In the genomic region with DNA sequence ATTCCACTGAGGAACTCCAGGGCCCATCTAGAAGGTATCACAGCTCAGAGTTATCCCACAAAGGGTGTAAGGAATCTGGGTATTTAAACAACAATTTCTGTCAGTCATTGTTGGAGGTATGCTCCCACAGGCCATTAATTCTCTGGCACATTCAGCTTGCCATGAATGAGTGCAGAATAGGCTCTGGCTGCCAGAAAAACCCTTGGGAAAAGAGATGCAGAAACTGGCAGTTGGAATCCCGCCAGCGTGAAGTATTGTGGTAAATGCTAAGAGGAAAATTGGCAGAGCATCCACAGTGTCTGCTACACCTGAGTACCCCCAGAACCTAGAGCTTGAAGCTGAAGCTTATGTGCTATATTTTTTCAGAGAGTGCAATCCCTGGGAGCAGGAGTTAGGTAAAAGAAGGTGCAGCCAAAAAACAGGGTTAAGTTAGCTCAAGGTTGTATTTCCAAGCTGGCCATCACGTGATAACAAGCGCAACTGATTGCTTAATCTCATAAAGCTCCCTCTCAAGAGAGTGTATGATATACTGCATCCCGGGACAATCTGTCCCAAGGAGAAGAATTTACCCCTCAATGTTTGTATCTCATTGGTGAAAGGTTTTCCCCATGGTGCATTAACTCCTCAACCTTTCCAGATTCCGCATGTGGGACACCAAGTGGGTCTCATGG, we compare ENCODE assay signal across 12 cellular contexts.
DNase-seq lines count a peak whose midpoint lies in the region; ATAC-seq and TF ChIP-seq lines count a peak whose summit lies in the region.
"Had no signal": no experiment of that assay in that cellular context is flagged by ENCODE, and none has a peak within 500 bp of the region (broad histone marks: within the 10 kb centered on the region; RNA-seq: fewer than 3 reads in every experiment).

No MANE protein-coding gene starts in this region.

- WGBS in psoas muscle, 3 donors = 24 to 29% (median 29%) methylated on average over 6 of the region's 6 CpGs

- H3K27me3 ChIP-seq in lower lobe of right lung (ENCODE audit: low read depth) (no peaks in the 10 kb centered on the region), left ventricle myocardium inferior (ENCODE audit: low read depth) (no peaks in the 10 kb centered on the region), psoas muscle (ENCODE audit: insufficient read depth in 3 of 3, low read length in 2 of 3) (no peaks in the 10 kb centered on the region)
- H3K27me3 ChIP-seq: cardiac muscle cell had no signal

- H3K4me1 ChIP-seq in lower lobe of right lung (no peaks in the 10 kb centered on the region), left ventricle myocardium inferior (no peaks in the 10 kb centered on the region), psoas muscle (no peaks in the 10 kb centered on the region)

- intact Hi-C loops in lower lobe of right lung (cut with DNase I) (no loop called here), left ventricle myocardium inferior (cut with micrococcal nuclease) (no loop called here), psoas muscle (cut with DNase I) (no loop called here)

- no peaks in the 10 kb centered on the region for H3K9me3 ChIP-seq in lower lobe of right lung
- H3K9me3 ChIP-seq in left ventricle myocardium inferior (replicated peaks) = no peaks in the 10 kb centered on the region
- H3K9me3 ChIP-seq in psoas muscle = no peaks in the 10 kb centered on the region

- H3K4me3 ChIP-seq in lower lobe of right lung (no peak overlapping the region), left ventricle myocardium inferior (no peak overlapping the region), coronary artery (no peak overlapping the region), psoas muscle (no peak overlapping the region)
- H3K4me3 ChIP-seq: cardiac muscle cell had no signal

- DNase-seq in DMS79 (lab: John Stamatoyannopoulos, UW) (peak; percentile 97), NCI-H1694 treated with DMSO at 0.1 percent for 48 hours (lab: John Stamatoyannopoulos, UW) (peak; percentile 38), RPMI8226 (peak; percentile 11), lower lobe of right lung (no peak), left ventricle myocardium inferior (no peak), coronary artery (ENCODE audit: low spot score) (no peak), psoas muscle (no peak)
- DNase-seq in activated T-cell treated with anti-CD3 and anti-CD28 coated beads, Interleukin-2, amount 50 U/mL, for 48 hours = no peak
- DNase-seq: activated naive CD4-positive, alpha-beta T cell; mammary epithelial cell; NCI-H510A treated with DMSO at 0.1 percent for 48 hours had no signal

- TF ChIP-seq CTCF in lower lobe of right lung (IDR thresholded peaks at IDR 0.05) (no peak), left ventricle myocardium inferior (IDR thresholded peaks at IDR 0.05; ENCODE audit: borderline replicate concordance) (no peak), coronary artery (IDR thresholded peaks at IDR 0.05) (no peak), psoas muscle (IDR thresholded peaks at IDR 0.05) (no peak)

- H3K27ac ChIP-seq in lower lobe of right lung (no peak overlapping the region), left ventricle myocardium inferior (replicated peaks) (no peak overlapping the region), coronary artery (no peak overlapping the region), psoas muscle (no peak overlapping the region)
- H3K27ac ChIP-seq: cardiac muscle cell had no signal

- no peaks in the 10 kb centered on the region for H3K36me3 ChIP-seq in lower lobe of right lung
- H3K36me3 ChIP-seq in left ventricle myocardium inferior = no peaks in the 10 kb centered on the region
- H3K36me3 ChIP-seq in psoas muscle (ENCODE audit: insufficient read depth in 1 of 2, low read depth in 1 of 2) = no peaks in the 10 kb centered on the region
- H3K36me3 ChIP-seq: cardiac muscle cell had no signal

- ATAC-seq in lower lobe of right lung (peak; percentile 9 to 16), psoas muscle (no peak)

Comparison
In these comparisons a context has a peak if more than half of its experiments do, and no peak if none do; other contexts are left out.
1. DNase-seq: peak in DMS79 (single experiment), NCI-H1694 treated with DMSO at 0.1 percent for 48 hours (single experiment) and RPMI8226 (single experiment); none in lower lobe of right lung (single experiment), activated T-cell treated with anti-CD3 and anti-CD28 coated beads, Interleukin-2, amount 50 U/mL, for 48 hours (0 of 2), left ventricle myocardium inferior (single experiment), coronary artery (single experiment) and psoas muscle (0 of 2).
2. ATAC-seq: peak in lower lobe of right lung (2 of 2); none in psoas muscle (0 of 4).